ENCODE assay signal across 8 cellular contexts in the genomic region with DNA sequence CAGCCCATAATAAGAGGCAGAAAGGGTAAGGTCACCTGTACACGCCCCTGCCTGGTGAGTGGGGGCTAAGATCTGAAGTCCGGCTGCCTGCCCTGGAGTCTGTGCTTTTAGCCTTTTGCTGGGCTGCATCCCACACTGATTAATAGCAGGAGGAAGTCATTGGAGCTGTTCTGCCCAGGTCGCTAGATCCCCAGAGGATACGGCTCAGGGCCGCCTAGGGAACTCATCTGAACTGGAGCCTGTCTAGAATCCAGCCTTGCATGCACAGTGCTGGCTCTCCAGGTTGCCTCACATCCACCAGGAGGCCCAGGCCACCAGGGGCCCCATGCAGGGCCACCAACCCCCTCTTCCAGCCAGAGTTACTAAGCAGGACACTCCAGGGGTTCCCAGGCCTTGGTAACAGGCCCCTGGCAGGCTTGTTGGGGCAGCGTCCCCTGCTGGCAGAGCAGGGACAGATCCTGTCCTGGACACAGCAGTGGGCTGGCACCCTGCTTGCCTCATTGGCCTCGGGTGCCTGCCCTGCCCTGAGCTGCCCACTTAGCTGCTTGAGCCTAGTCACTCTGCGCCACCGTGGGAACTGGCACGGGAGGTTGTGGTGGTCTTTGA. TPM values are rescaled to one million over a fixed set of nuclear protein-coding genes. Genes with fewer than 3 reads are reported as not detected.
DNase-seq lines count a peak whose midpoint lies in the region; ATAC-seq and TF ChIP-seq lines count a peak whose summit lies in the region.

No MANE protein-coding gene starts in this region.

- no peak overlapping the region for H3K4me3 ChIP-seq in Caco-2 (ENCODE audit: low read depth, low read length)
- H3K4me3 ChIP-seq in WI38 (ENCODE audit: low read depth, low read length), result no peak overlapping the region
- H3K4me3 ChIP-seq in kidney epithelial cell (ENCODE audit: low read depth, low read length), result no peak overlapping the region
- no peak overlapping the region for H3K4me3 ChIP-seq in spleen
- H3K4me3 ChIP-seq in Peyer's patch, result no peak overlapping the region

- H3K36me3 ChIP-seq in Caco-2 (ENCODE audit: control insufficient read depth, insufficient read depth, low read length) (no peaks in the 10 kb centered on the region), kidney epithelial cell (ENCODE audit: control insufficient read depth, insufficient read depth, low read length) (no peaks in the 10 kb centered on the region), spleen (no peaks in the 10 kb centered on the region), Peyer's patch (no peaks in the 10 kb centered on the region)

- CTCF ChIA-PET in Caco-2 (lab: Charles Lee), result no interaction called here

- POLR2A ChIA-PET in Caco-2 (lab: Charles Lee), result no interaction called here

- no peaks in the 10 kb centered on the region for H3K27me3 Mint-ChIP-seq in Caco-2 (ENCODE audit: insufficient read depth, unreplicated experiment)

- no peaks in the 10 kb centered on the region for H3K4me1 ChIP-seq in Caco-2
- H3K4me1 ChIP-seq in spleen, result no peaks in the 10 kb centered on the region
- no peaks in the 10 kb centered on the region for H3K4me1 ChIP-seq in Peyer's patch

- no peak overlapping the region for H3K27ac ChIP-seq in spleen
- H3K27ac ChIP-seq in Peyer's patch, result no peak overlapping the region

- H3K4me1 Mint-ChIP-seq in Caco-2 (ENCODE audit: low read depth, unreplicated experiment), result no peaks in the 10 kb centered on the region

- H3K4me3 Mint-ChIP-seq in Caco-2 (ENCODE audit: unreplicated experiment), result no peak overlapping the region

- TF ChIP-seq CTCF in Caco-2 (IDR thresholded peaks at IDR 0.05; ENCODE audit: insufficient read depth in 1 of 2, low read depth in 1 of 2, low read length in 1 of 2, severe bottlenecking in 1 of 2, unreplicated experiment in 1 of 2) (peak; percentile 45 to 75), GM20000 (IDR thresholded peaks at IDR 0.05; ENCODE audit: extremely low read depth, missing control alignments) (peak; percentile 42), WI38 (IDR thresholded peaks at IDR 0.05; ENCODE audit: low read depth, low read length) (peak; percentile 71), kidney epithelial cell (IDR thresholded peaks at IDR 0.05; ENCODE audit: insufficient read depth, low read length, poor library complexity, severe bottlenecking) (peak; percentile 61), spleen (IDR thresholded peaks at IDR 0.05 in 8 of 11, conservative IDR thresholded peaks at IDR 0.05 in 3 of 11) (peak in 2 of 11 experiments; percentile 21 to 39), Peyer's patch (IDR thresholded peaks at IDR 0.05) (peak in 2 of 6 experiments; percentile 10)

- TF ChIP-seq POLR2A in spleen (IDR thresholded peaks at IDR 0.05) (no peak), Peyer's patch (IDR thresholded peaks at IDR 0.05) (no peak)

- intact Hi-C loops in Caco-2 (cut with micrococcal nuclease; ENCODE audit: unreplicated experiment) (no loop called here), spleen (cut with DNase I; ENCODE audit: low total_unique reads) (no loop called here)

- no peak for ATAC-seq in HG03025 (IDR thresholded peaks at IDR 0.05; ENCODE audit: low FRiP score, unreplicated experiment)
- no peak for ATAC-seq in GM19324 (IDR thresholded peaks at IDR 0.05; ENCODE audit: low FRiP score, unreplicated experiment)

- BruUV-seq in Caco-2 (replicated peaks; lab: Mats Ljungman, UMichigan), result no TSS peak

- DNase-seq in Caco-2 (peak in 1 of 2 experiments; percentile 57), GM20000 (ENCODE audit: low spot score) (peak; percentile 30), kidney epithelial cell (ENCODE audit: low read depth) (no peak), spleen (no peak), Peyer's patch (no peak)

- no peaks in the 10 kb centered on the region for H3K36me3 Mint-ChIP-seq in Caco-2 (ENCODE audit: insufficient read depth, unreplicated experiment)

- H3K27ac Mint-ChIP-seq in Caco-2 (ENCODE audit: unreplicated experiment), result no peak overlapping the region

- H3K9me3 Mint-ChIP-seq in Caco-2 (ENCODE audit: unreplicated experiment), result no peaks in the 10 kb centered on the region

- H3K9me3 ChIP-seq in Caco-2, result no peaks in the 10 kb centered on the region
- H3K9me3 ChIP-seq in spleen, result no peaks in the 10 kb centered on the region
- no peaks in the 10 kb centered on the region for H3K9me3 ChIP-seq in Peyer's patch

- WGBS in spleen, 5 donors, result 75 to 88% (median 80%) methylated on average over 8 to 10 of the region's 10 CpGs

- H3K27me3 ChIP-seq in Caco-2 (replicated peaks; ENCODE audit: control insufficient read depth, insufficient read depth, low read length) (no peaks in the 10 kb centered on the region), kidney epithelial cell (ENCODE audit: control insufficient read depth, insufficient read depth, low read length) (no peaks in the 10 kb centered on the region), spleen (replicated peaks in 1 of 7) (no peaks in the 10 kb centered on the region), Peyer's patch (no peaks in the 10 kb centered on the region)

RNA-seq across cellular contexts. Expression of gene EFCAB8, which starts 35.3 kb away (rescaled TPM):
- total RNA-seq in Caco-2 (2022), result 1.8 and 2.0 TPM in 2 replicates
- not detected in 2 replicates for total RNA-seq in kidney epithelial cell
- 1 to 10 TPM in 5 of 7 donors, under 1 TPM in 2; 0.34 to 4.2 (median 1.7) TPM for total RNA-seq in spleen
- polyA plus RNA-seq in spleen, result under 1 TPM; 0.06 to 0.12 (median 0.07) TPM
- total RNA-seq in Peyer's patch, result under 1 TPM in 1 of 4 donors, not detected in 3; 0.83 TPM
